16 cellular contexts compared by ENCODE assay signal in genomic region chr9:127108182-127108876, GRCh38. TPM values are rescaled to one million over a fixed set of nuclear protein-coding genes. Genes with fewer than 3 reads are reported as not detected.
"Had no signal": no experiment of that assay in that cellular context is flagged by ENCODE, and none has a peak within 500 bp of the region (broad histone marks: within the 10 kb centered on the region; RNA-seq: fewer than 3 reads in every experiment).

No MANE protein-coding gene starts in this region.

- H3K9me3 ChIP-seq: SJCRH30, tibial nerve had no signal

- H3K4me3 ChIP-seq: hepatocyte, lung, SJCRH30, tibial nerve had no signal

- H2AFZ ChIP-seq: hepatocyte had no signal

- H3K79me2 ChIP-seq: hepatocyte had no signal

- H3K4me2 ChIP-seq: hepatocyte had no signal

- H3K36me3 ChIP-seq: brain microvascular endothelial cell had no signal

- ATAC-seq: activated naive CD4-positive, alpha-beta T cell treated with anti-CD3 and anti-CD28 coated beads, Interleukin-2, amount 50 U/mL, for 72 hours; activated T-cell treated with anti-CD3 and anti-CD28 coated beads, Interleukin-2, amount 50 U/mL, for 4 hours; naive thymus-derived CD4-positive, alpha-beta T cell; stimulated activated naive CD8-positive, alpha-beta T cell treated with anti-CD3 and anti-CD28 coated beads, Interleukin-15, Interleukin-2, amounts not matched to agents 100 U/mL and 50 U/mL, for 24 hours had no signal

- DNase-seq: activated CD4-positive, alpha-beta memory T cell treated with anti-CD3 and anti-CD28 coated beads for 36 hours; activated CD4-positive, alpha-beta T cell treated with anti-CD3 and anti-CD28 coated beads for 1 hour; activated effector memory CD4-positive, alpha-beta T cell treated with anti-CD3 and anti-CD28 coated beads, Interleukin-2, amount 50 U/mL, for 16 hours; activated T-cell treated with anti-CD3 and anti-CD28 coated beads, Interleukin-2, amount 50 U/mL, for 4 hours; brain microvascular endothelial cell; foreskin melanocyte; kidney glomerular epithelial cell; naive thymus-derived CD4-positive, alpha-beta T cell; SJCRH30; stimulated activated CD4-positive, alpha-beta T cell treated with anti-CD3 and anti-CD28 coated beads, Interleukin-4, amount 100 ng/mL, for 1 hour; stimulated activated CD8-positive, alpha-beta memory T cell treated with anti-CD3 and anti-CD28 coated beads, Interleukin-4, amount 100 ng/mL, for 48 hours; stimulated activated naive CD8-positive, alpha-beta T cell treated with anti-CD3 and anti-CD28 coated beads, Interleukin-15, Interleukin-2, amounts not matched to agents 100 U/mL and 50 U/mL, for 24 hours had no signal

- H3K27me3 ChIP-seq: brain microvascular endothelial cell, hepatocyte, SJCRH30, tibial nerve had no signal

- H3K27ac ChIP-seq: brain microvascular endothelial cell, hepatocyte, SJCRH30 had no signal

RNA-seq across cellular contexts. Expression of gene ANGPTL2, which starts 14.1 kb away (rescaled TPM):
- total RNA-seq: activated CD4-positive, alpha-beta memory T cell treated with anti-CD3 and anti-CD28 coated beads for 36 hours; activated naive CD4-positive, alpha-beta T cell treated with anti-CD3 and anti-CD28 coated beads, Interleukin-2, amount 50 U/mL, for 72 hours; naive thymus-derived CD4-positive, alpha-beta T cell had no signal
- polyA plus RNA-seq: naive thymus-derived CD4-positive, alpha-beta T cell had no signal
